ENCODE assay signal across 28 cellular contexts in the genomic region with DNA sequence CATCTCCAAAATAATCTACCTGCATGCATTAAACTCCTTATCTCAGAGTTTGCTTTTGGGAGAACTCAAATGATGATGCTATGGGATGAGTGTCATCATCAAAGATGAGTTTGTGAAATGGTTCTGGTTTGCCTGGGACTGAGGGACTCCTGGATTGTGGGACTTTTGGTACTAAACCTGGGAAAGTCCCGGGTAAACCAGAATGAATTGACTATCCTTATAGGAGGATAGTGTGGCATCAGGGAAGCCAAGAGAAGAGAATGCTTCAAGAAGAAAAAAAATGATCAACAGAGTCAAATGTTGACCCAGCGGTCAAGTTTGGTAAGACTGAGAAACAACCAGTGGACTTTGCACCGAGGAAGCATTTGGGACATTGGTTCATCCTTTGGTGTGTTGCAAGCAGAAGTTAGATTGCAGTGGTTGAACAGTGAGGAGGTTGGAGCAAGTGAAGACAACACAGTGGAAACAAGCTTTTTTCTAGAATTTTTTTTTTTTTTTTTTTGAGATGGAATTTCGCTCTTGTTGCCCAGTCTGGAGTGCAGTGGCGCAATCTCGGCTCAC. TPM values are rescaled to one million over a fixed set of nuclear protein-coding genes. Genes with fewer than 3 reads are reported as not detected.
DNase-seq lines count a peak whose midpoint lies in the region; ATAC-seq, FAIRE-seq and TF ChIP-seq lines count a peak whose summit lies in the region.
"Had no signal": no experiment of that assay in that cellular context is flagged by ENCODE, and none has a peak within 500 bp of the region (broad histone marks: within the 10 kb centered on the region; RNA-seq: fewer than 3 reads in every experiment).

No MANE protein-coding gene starts in this region.

- peaks cover 15 to 31% of the 10 kb centered on the region in 2 donors for H3K36me3 Mint-ChIP-seq in CD14-positive monocyte

- H3K4me1 ChIP-seq in GM12878 (ENCODE audit: control insufficient read depth, insufficient read depth, low read length) (peaks cover 20% of the 10 kb centered on the region), neutrophil (ENCODE audit: control insufficient read depth in 1 of 2, insufficient read depth in 1 of 2, low read depth in 1 of 2, low read length in 1 of 2) (peaks cover 61 to 64% of the 10 kb centered on the region in 2 experiments)

- no peak for TF ChIP-seq POLR2A in GM12878 (IDR thresholded peaks at IDR 0.05; ENCODE audit: low read depth, low read length)

- TF ChIP-seq CTCF in CD14-positive monocyte (IDR thresholded peaks at IDR 0.05): peak; percentile 18
- no peak for TF ChIP-seq CTCF in GM12878 (IDR thresholded peaks at IDR 0.05 in 2 of 3, conservative IDR thresholded peaks at IDR 0.05 in 1 of 3; ENCODE audit: control insufficient read depth in 2 of 3, extremely low read depth in 1 of 3, insufficient read depth in 1 of 3, low read depth in 3 of 3, low read length in 3 of 3)
- TF ChIP-seq CTCF in neutrophil (IDR thresholded peaks at IDR 0.05): no peak

- H3K27ac ChIP-seq in GM12878 (ENCODE audit: control insufficient read depth, insufficient read depth) (no peak overlapping the region), neutrophil (peak overlapping the region; percentile 97)
- H3K27ac ChIP-seq: epithelial cell of prostate, KMS-11 had no signal

- ATAC-seq in GM12878 (no peak), GM18870 (IDR thresholded peaks at IDR 0.05; ENCODE audit: unreplicated experiment) (no peak)

- no peak overlapping the region for H3K4me2 ChIP-seq in GM12878 (ENCODE audit: control insufficient read depth, insufficient read depth)
- H3K4me2 ChIP-seq: KMS-11 had no signal

- H3K9me3 Mint-ChIP-seq in CD14-positive monocyte: peaks cover 10 to 20% (median 15%) of the 10 kb centered on the region in 7 donors

- in situ Hi-C loops in GM12878 (cut with MboI): no loop called here

- no peak for FAIRE-seq in GM12878 (lab: Jason Lieb, UNC)
- FAIRE-seq: urothelium cell line had no signal

- TF ChIP-seq RAD21 in GM12878 (IDR thresholded peaks at IDR 0.05; ENCODE audit: insufficient read depth, low read depth, low read length): no peak

- no peaks in the 10 kb centered on the region for H4K20me1 ChIP-seq in GM12878 (ENCODE audit: control insufficient read depth, insufficient read depth)

- CTCF ChIA-PET in GM12878 (lab: Yijun Ruan, JAX): interaction anchor here (1.6 to 3.7 kb wide), 2 partner anchors 15 to 69 kb away, joined by 5 to 10 read pairs; no protein-coding TSS in a partner anchor

- DNase-seq in CD14-positive monocyte (ENCODE audit: low spot score): peak; percentile 61
- peak; percentile 93 for DNase-seq in MV-4-11 (lab: John Stamatoyannopoulos, UW)
- no peak for DNase-seq in GM12878 (ENCODE audit: low read depth, low spot score)
- no peak for DNase-seq in NK-92 (lab: John Stamatoyannopoulos, UW; ENCODE audit: unreplicated experiment)
- DNase-seq in NCI-H774 (lab: John Stamatoyannopoulos, UW): no peak
- no peak for DNase-seq in SHP77 (lab: John Stamatoyannopoulos, UW)
- DNase-seq: activated CD4-positive, alpha-beta T cell treated with anti-CD3 and anti-CD28 coated beads for 1 hour; activated effector memory CD4-positive, alpha-beta T cell treated with anti-CD3 and anti-CD28 coated beads, Interleukin-2, amount 50 U/mL, for 16 hours; CD4-positive, alpha-beta T cell; DMS 273 treated with DMSO at 0.1 percent for 48 hours; mammary epithelial cell; NCI-H1694 treated with DMSO at 0.1 percent for 48 hours; NCI-H2171 treated with DMSO at 0.1 percent for 48 hours; NCI-H526 treated with DMSO at 0.1 percent for 48 hours; nucleus accumbens; OCI-M1; SW 1271; T1000 had no signal

- no peak overlapping the region for H2AFZ ChIP-seq in GM12878 (ENCODE audit: control insufficient read depth, low read depth, low read length)

- peaks cover 59% of the 10 kb centered on the region for H3K4me1 Mint-ChIP-seq in CD14-positive monocyte
- H3K4me1 Mint-ChIP-seq: central memory CD8-positive, alpha-beta T cell had no signal

- H3K4me3 ChIP-seq in GM12878: no peak overlapping the region
- H3K4me3 ChIP-seq in neutrophil (ENCODE audit: low read depth in 1 of 2, low read length in 1 of 2): peak overlapping the region; percentile 17 to 49

- peaks cover 0 to 1% of the 10 kb centered on the region in 2 experiments; a peak in 2 of 4 replicates for H3K36me3 ChIP-seq in GM12878 (ENCODE audit: control insufficient read depth in 2 of 2, insufficient read depth in 2 of 2, low read length in 1 of 2)
- H3K36me3 ChIP-seq in neutrophil: peaks cover 62% of the 10 kb centered on the region

- SMC1A ChIA-PET in GM12878 (lab: Charles Lee; ENCODE audit: uncharacterized antibody, unreplicated experiment): interaction anchor here (2.1 to 4.0 kb wide), 2 partner anchors 69 to 70 kb away, joined by 12 to 19 read pairs; no protein-coding TSS in a partner anchor

- RAD21 ChIA-PET in GM12878 (lab: Charles Lee; ENCODE audit: unreplicated experiment): interaction anchor here (0.6 kb wide), 1 partner anchor 194 kb away, joined by 3 read pairs; no protein-coding TSS in a partner anchor

- H3K27me3 ChIP-seq in GM12878 (replicated peaks in 1 of 2; ENCODE audit: control insufficient read depth in 2 of 2, insufficient read depth in 2 of 2, low read length in 1 of 2) (no peaks in the 10 kb centered on the region), neutrophil (no peaks in the 10 kb centered on the region)

- H3K9ac ChIP-seq in GM12878 (ENCODE audit: control insufficient read depth, insufficient read depth, low read length): no peak overlapping the region
- H3K9ac ChIP-seq: KMS-11 had no signal

- peaks cover 7% of the 10 kb centered on the region; the same call in 2 of the 3 replicates for H3K9me3 ChIP-seq in GM12878 (replicated peaks; ENCODE audit: control insufficient read depth, insufficient read depth, low read length)
- H3K9me3 ChIP-seq in neutrophil: peaks cover 3% of the 10 kb centered on the region

- H3K4me3 Mint-ChIP-seq in CD14-positive monocyte: no peak overlapping the region
- H3K4me3 Mint-ChIP-seq: CD4-positive, alpha-beta T cell; central memory CD8-positive, alpha-beta T cell had no signal

- no TSS peak for BruUV-seq in GM12878 (replicated peaks; lab: Mats Ljungman, UMichigan)

- intact Hi-C loops in CD14-positive monocyte (cut with micrococcal nuclease) (loop anchor here (5.0 to 10.0 kb wide), 3 partner anchors 39 to 68 kb away; a partner anchor contains a TSS), GM12878 (cut with micrococcal nuclease; ENCODE audit: unreplicated experiment) (loop anchor here (10.0 kb wide), 1 partner anchor 68 kb away; no protein-coding TSS in a partner anchor)

- 87% methylated on average over 5 of the region's 6 CpGs for WGBS in GM12878 (ENCODE audit: insufficient coverage, insufficient replicate concordance, low lambda C conversion rate, missing lambda C conversion rate)

- peak overlapping the region; percentile 92 to 99 (median 96) for H3K27ac Mint-ChIP-seq in CD14-positive monocyte
- H3K27ac Mint-ChIP-seq: CD4-positive, alpha-beta T cell had no signal

- H3K27me3 Mint-ChIP-seq in CD14-positive monocyte (ENCODE audit: low read depth in 3 of 3): no peaks in the 10 kb centered on the region

- no peaks in the 10 kb centered on the region for H3K79me2 ChIP-seq in GM12878 (ENCODE audit: control insufficient read depth, insufficient read depth, low read length)

- POLR2A ChIA-PET in GM12878 (lab: Charles Lee): interaction anchor here (0.6 to 1.9 kb wide), 6 partner anchors 12 to 815 kb away, joined by 3 to 8 read pairs (median 4); no protein-coding TSS in a partner anchor

- no peak for TF ChIP-seq EP300 in GM12878 (IDR thresholded peaks at IDR 0.05; ENCODE audit: borderline replicate concordance in 1 of 2, control insufficient read depth in 1 of 2, low read depth in 2 of 2, low read length in 2 of 2)

RNA-seq across cellular contexts. Expression of a gene that starts 33.5 kb away (rescaled TPM):
- 1 to 10 TPM in 1 of 2 donors, under 1 TPM in 1; 0.62 to 3.4 TPM for polyA plus RNA-seq in CD14-positive monocyte
- total RNA-seq in GM12878 (2013; cell fraction: nucleolus; rRNA removed): 178 and 204 TPM in 2 replicates
- total RNA-seq in GM12878 (2014; rRNA removed): 124 and 147 TPM in 2 replicates
- total RNA-seq in GM12878 (2014; rRNA removed; fragmentation: Illumina TruSeq; extraction: Trizol): 109 and 116 TPM in 2 replicates
- 99.0 and 105 TPM in 2 replicates for total RNA-seq in GM12878 (2021)
- 43.1 TPM for polyA plus RNA-seq in GM12878 (2011; ENCODE audit: low read depth)
- polyA plus RNA-seq in GM12878 (2011; rRNA removed): 92.7 and 131 TPM in 2 replicates
- polyA plus RNA-seq in GM12878 (2011; cell fraction: cytosol; rRNA removed): 118 and 151 TPM in 2 replicates
- polyA plus RNA-seq in GM12878 (2011; cell fraction: nucleus; rRNA removed): 93.3 and 106 TPM in 2 replicates
- 48.7 and 56.3 TPM in 2 replicates for polyA plus RNA-seq in GM12878 (2012)
- 95.7 and 106 TPM in 2 replicates for polyA plus RNA-seq in GM12878 (2014; fragmentation: Illumina TruSeq; extraction: Trizol)
- 10 to 100 TPM; 12.9 to 14.9 TPM for polyA plus RNA-seq in GM12878 (2014; fragmentation: Nextera tagmentation; extraction: Ambion mirVana)
- polyA plus RNA-seq in GM12878 (2014; rRNA removed): 101 and 102 TPM in 2 replicates
- polyA plus RNA-seq in GM12878 (2016; fragmentation: Nextera tagmentation; extraction: Ambion mirVana): 10 to 100 TPM; 46.4 to 54.3 TPM
- 215 and 263 TPM in 2 replicates for polyA minus RNA-seq in GM12878 (2011; rRNA and poly(A)+ RNA removed)
- 40.0 and 52.2 TPM in 2 replicates for polyA minus RNA-seq in GM12878 (2011; cell fraction: cytosol; rRNA and poly(A)+ RNA removed)
- 30.3 and 34.0 TPM in 2 replicates for polyA minus RNA-seq in GM12878 (2011; cell fraction: nucleus; rRNA and poly(A)+ RNA removed)
- total RNA-seq: CD4-positive, alpha-beta T cell; HT-29; mammary epithelial cell; pulmonary artery endothelial cell had no signal
- polyA plus RNA-seq: AG04450 had no signal

RNA-seq across cellular contexts. Expression of a gene that starts 44.5 kb away (rescaled TPM):
- polyA plus RNA-seq in CD14-positive monocyte: 100 to 1,000 TPM; 204 to 313 TPM
- 10.7 and 13.1 TPM in 2 replicates for total RNA-seq in GM12878 (2013; cell fraction: nucleolus; rRNA removed)
- 366 and 434 TPM in 2 replicates for total RNA-seq in GM12878 (2014; rRNA removed)
- total RNA-seq in GM12878 (2014; rRNA removed; fragmentation: Illumina TruSeq; extraction: Trizol): 76.1 and 95.5 TPM in 2 replicates
- 220 and 223 TPM in 2 replicates for total RNA-seq in GM12878 (2021)
- 28.6 TPM for polyA plus RNA-seq in GM12878 (2011; ENCODE audit: low read depth)
- 36.6 and 145 TPM in 2 replicates for polyA plus RNA-seq in GM12878 (2011; rRNA removed)
- polyA plus RNA-seq in GM12878 (2011; cell fraction: cytosol; rRNA removed): 315 and 605 TPM in 2 replicates
- 183 and 221 TPM in 2 replicates for polyA plus RNA-seq in GM12878 (2011; cell fraction: nucleus; rRNA removed)
- polyA plus RNA-seq in GM12878 (2012): 141 and 142 TPM in 2 replicates
- polyA plus RNA-seq in GM12878 (2014; fragmentation: Illumina TruSeq; extraction: Trizol): 1.2 and 20.2 TPM in 2 replicates
- 10 to 100 TPM; 14.6 to 72.4 TPM for polyA plus RNA-seq in GM12878 (2014; fragmentation: Nextera tagmentation; extraction: Ambion mirVana)
- polyA plus RNA-seq in GM12878 (2014; rRNA removed): 480 and 530 TPM in 2 replicates
- 100 to 1,000 TPM; 415 to 425 TPM for polyA plus RNA-seq in GM12878 (2016; fragmentation: Nextera tagmentation; extraction: Ambion mirVana)
- 30.6 and 79.5 TPM in 2 replicates for polyA minus RNA-seq in GM12878 (2011; rRNA and poly(A)+ RNA removed)
- polyA minus RNA-seq in GM12878 (2011; cell fraction: cytosol; rRNA and poly(A)+ RNA removed): 49.7 and 52.9 TPM in 2 replicates
- 19.3 and 21.0 TPM in 2 replicates for polyA minus RNA-seq in GM12878 (2011; cell fraction: nucleus; rRNA and poly(A)+ RNA removed)

RNA-seq across cellular contexts. Expression of a gene that starts 58.3 kb away (rescaled TPM):
- polyA plus RNA-seq in CD14-positive monocyte (10 to 100 TPM; 28.3 to 92.0 TPM), GM12878 (2011; rRNA removed) (0.10 TPM in 1 of 2 replicates, not detected in the other), GM12878 (2014; fragmentation: Illumina TruSeq; extraction: Trizol) (0.04 TPM in 1 of 2 replicates, not detected in the other), GM12878 (2014; fragmentation: Nextera tagmentation; extraction: Ambion mirVana) (under 1 TPM; 0.04 to 0.05 TPM), GM12878 (2014; rRNA removed) (not detected in 2 replicates), GM12878 (2016; fragmentation: Nextera tagmentation; extraction: Ambion mirVana) (under 1 TPM in 1 of 2 experiments, not detected in 1; 0.10 TPM)
- total RNA-seq in GM12878 (2013; cell fraction: nucleolus; rRNA removed): not detected in 2 replicates
- total RNA-seq in GM12878 (2014; rRNA removed) (0.05 TPM in 1 of 2 replicates, not detected in the other), GM12878 (2014; rRNA removed; fragmentation: Illumina TruSeq; extraction: Trizol) (not detected in 2 replicates), GM12878 (2021) (not detected in 2 replicates)
- not detected for polyA plus RNA-seq in GM12878 (2011; ENCODE audit: low read depth)
- 0.03 TPM in 2 replicates for polyA plus RNA-seq in GM12878 (2011; cell fraction: cytosol; rRNA removed)
- not detected in 2 replicates for polyA plus RNA-seq in GM12878 (2011; cell fraction: nucleus; rRNA removed)
- polyA plus RNA-seq in GM12878 (2012): 0.06 and 0.07 TPM in 2 replicates
- polyA minus RNA-seq in GM12878 (2011; rRNA and poly(A)+ RNA removed): not detected in 2 replicates
- not detected in 2 replicates for polyA minus RNA-seq in GM12878 (2011; cell fraction: cytosol; rRNA and poly(A)+ RNA removed)
- not detected in 2 replicates for polyA minus RNA-seq in GM12878 (2011; cell fraction: nucleus; rRNA and poly(A)+ RNA removed)
- total RNA-seq: CD4-positive, alpha-beta T cell; HT-29; kidney epithelial cell; mammary epithelial cell; pulmonary artery endothelial cell had no signal
- polyA plus RNA-seq: AG04450, mammary epithelial cell had no signal

Comparison
In these comparisons a context has a peak if more than half of its experiments do, and no peak if none do; other contexts are left out.
1. DNase-seq: peak in CD14-positive monocyte (single experiment) and MV-4-11 (single experiment); none in GM12878 (single experiment), NK-92 (single experiment), NCI-H774 (single experiment) and SHP77 (0 of 2).
2. RNA of a gene that starts 58.3 kb away (polyA plus RNA-seq): 28.3 to 92.0 TPM in CD14-positive monocyte; 0.03 to 0.10 TPM in GM12878; every median in the first group is over 10 times any median in the second.